In the genomic region with DNA sequence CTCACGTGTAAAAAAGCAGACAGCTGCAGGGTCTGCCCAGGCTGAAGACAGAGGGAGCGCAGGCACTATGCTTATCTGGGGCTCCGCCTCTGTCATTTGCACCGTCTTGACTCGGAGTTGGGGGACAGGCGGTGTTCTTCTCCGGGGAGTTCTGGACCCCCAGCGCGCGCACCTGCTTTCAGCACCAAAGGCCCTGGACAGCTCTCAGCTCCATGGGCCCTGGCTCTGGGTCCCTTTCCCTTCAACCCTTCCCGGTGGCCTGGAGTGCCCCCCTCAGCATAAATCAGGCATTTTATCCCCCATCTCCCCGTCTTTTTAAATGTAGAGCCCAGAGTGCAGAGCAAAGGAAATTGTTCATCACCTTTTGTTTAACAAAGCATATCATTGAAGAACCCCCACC, we compare ENCODE assay signal across 12 cellular contexts. TPM values are rescaled to one million over a fixed set of nuclear protein-coding genes. Genes with fewer than 3 reads are reported as not detected.
DNase-seq lines count a peak whose midpoint lies in the region; ATAC-seq and TF ChIP-seq lines count a peak whose summit lies in the region.
"Had no signal": no experiment of that assay in that cellular context is flagged by ENCODE, and none has a peak within 500 bp of the region (broad histone marks: within the 10 kb centered on the region; RNA-seq: fewer than 3 reads in every experiment).

No MANE protein-coding gene starts in this region.

- H3K4me1 ChIP-seq in heart right ventricle (peaks cover 0 to 17% (median 12%) of the 10 kb centered on the region in 9 donors), right atrium auricular region (peaks cover 0 to 21% of the 10 kb centered on the region in 2 donors), testis (peaks cover 10% of the 10 kb centered on the region)
- H3K4me1 ChIP-seq: Caco-2, foreskin keratinocyte had no signal

- intact Hi-C loops in heart right ventricle (cut with DNase I) (loop anchor here in 1 of 10 donors (10.0 kb wide), 1 partner anchor 164 kb away; no protein-coding TSS in a partner anchor), testis (cut with DNase I; ENCODE audit: low total_unique reads) (no loop called here)

- H3K4me3 ChIP-seq in heart right ventricle: peak overlapping the region in 4 of 10 donors; percentile 17 to 56 (median 55)
- H3K4me3 ChIP-seq in right atrium auricular region: no peak overlapping the region
- no peak overlapping the region for H3K4me3 ChIP-seq in testis

- DNase-seq in heart right ventricle: peak; percentile 5 to 10
- no peak for DNase-seq in right atrium auricular region (ENCODE audit: low spot score)
- DNase-seq in NCI-H446 (lab: John Stamatoyannopoulos, UW): peak; percentile 2 to 64
- peak; percentile 3 to 7 for DNase-seq in erythroblast (lab: John Stamatoyannopoulos, UW)
- peak; percentile 24 for DNase-seq in testis
- DNase-seq in NCI-H187 treated with DMSO at 0.1 percent for 48 hours (lab: John Stamatoyannopoulos, UW): no peak
- DNase-seq: activated CD4-positive, alpha-beta T cell treated with anti-CD3 and anti-CD28 coated beads, Interleukin-2, amount 50 U/mL, for 4 hours; foreskin keratinocyte had no signal

- ATAC-seq in heart right ventricle (peak in 5 of 8 donors; percentile 32 to 56 (median 49)), GM18520 (IDR thresholded peaks at IDR 0.05; ENCODE audit: unreplicated experiment) (no peak), GM21825 (IDR thresholded peaks at IDR 0.05; ENCODE audit: unreplicated experiment) (no peak)
- ATAC-seq: foreskin keratinocyte had no signal

- TF ChIP-seq POLR2A in erythroblast (IDR thresholded peaks at IDR 0.05; ENCODE audit: low read length) (no peak), testis (IDR thresholded peaks at IDR 0.05) (no peak)

- H3K27ac ChIP-seq in heart right ventricle (no peak overlapping the region), right atrium auricular region (no peak overlapping the region), testis (no peak overlapping the region)
- H3K27ac ChIP-seq: foreskin keratinocyte had no signal

- H3K9me3 ChIP-seq in heart right ventricle (no peaks in the 10 kb centered on the region), right atrium auricular region (no peaks in the 10 kb centered on the region), testis (no peaks in the 10 kb centered on the region)
- H3K9me3 ChIP-seq: Caco-2 had no signal

- 2 to 5% methylated on average over 12 of the region's 12 CpGs for WGBS in heart right ventricle, 2 donors
- WGBS in testis, 2 donors: 4 to 5% methylated on average over 10 to 12 of the region's 12 CpGs

- TF ChIP-seq CTCF in heart right ventricle (IDR thresholded peaks at IDR 0.05) (peak in 3 of 9 donors; percentile 6 to 19 (median 10)), right atrium auricular region (IDR thresholded peaks at IDR 0.05) (peak in 1 of 2 donors; percentile 18), testis (IDR thresholded peaks at IDR 0.05) (no peak)

- H3K36me3 ChIP-seq in heart right ventricle (no peaks in the 10 kb centered on the region), right atrium auricular region (no peaks in the 10 kb centered on the region), testis (ENCODE audit: low read depth, missing control alignments) (no peaks in the 10 kb centered on the region)

- peaks cover 0 to 98% (median 84%) of the 10 kb centered on the region in 7 donors for H3K27me3 ChIP-seq in heart right ventricle
- H3K27me3 ChIP-seq in right atrium auricular region: peaks cover 0 to 6% of the 10 kb centered on the region in 2 donors
- no peaks in the 10 kb centered on the region for H3K27me3 ChIP-seq in testis

RNA-seq across cellular contexts. Expression of gene SEZ6L, which starts 1.5 kb away (rescaled TPM):
- total RNA-seq in heart right ventricle (1 to 10 TPM in 2 of 10 donors, under 1 TPM in 8; 0.10 to 2.5 (median 0.34) TPM), right atrium auricular region (under 1 TPM; 0.07 to 0.12 TPM), testis (1 to 10 TPM in 1 of 2 donors, under 1 TPM in 1; 0.71 to 1.4 TPM)
- polyA plus RNA-seq in heart right ventricle (under 1 TPM; 0.01 to 0.07 TPM), testis (ENCODE audit: insufficient read depth, low read depth, low replicate concordance) (0.69 TPM)
- total RNA-seq: Caco-2, foreskin keratinocyte, OCI-LY7 had no signal
- polyA plus RNA-seq: foreskin keratinocyte had no signal

Comparison
In these comparisons a context has a peak if more than half of its experiments do, and no peak if none do; other contexts are left out.
1. DNase-seq: peak in heart right ventricle (2 of 2), NCI-H446 (2 of 2), erythroblast (2 of 2) and testis (single experiment); none in right atrium auricular region (single experiment) and NCI-H187 treated with DMSO at 0.1 percent for 48 hours (single experiment).
2. ATAC-seq: peak in heart right ventricle (5 of 8); none in GM18520 (single experiment) and GM21825 (single experiment).